ENCODE assay signal across 8 cellular contexts in genomic region chr5:108381955-108382783, GRCh38. TPM values are rescaled to one million over a fixed set of nuclear protein-coding genes. Genes with fewer than 3 reads are reported as not detected.
A peak's percentile ranks its signal among the peaks of the same experiment; 100 is the strongest.
DNase-seq lines count a peak whose midpoint lies in the region; ATAC-seq, FAIRE-seq and TF ChIP-seq lines count a peak whose summit lies in the region.

Gene FBXL17, minus strand, starts transcription at chr5:108382098.

- peak within 1 kb of the TSS; percentile 91 for H3K4me2 ChIP-seq in OCI-LY1 (ENCODE audit: low read length)
- peak within 1 kb of the TSS; percentile 82 for H3K4me2 ChIP-seq in endothelial cell of umbilical vein (ENCODE audit: insufficient read depth, low read length)

- H3F3A ChIP-seq in OCI-LY1 (ENCODE audit: insufficient read depth, low read length) = 0 out of 2 replicates have a peak, but pooled peaks cover 9% of the 10 kb centered on the region

- TF ChIP-seq CTCF in OCI-LY1 (IDR thresholded peaks at IDR 0.05; ENCODE audit: low read length) (no peak), endothelial cell of umbilical vein (IDR thresholded peaks at IDR 0.05; ENCODE audit: extremely low read depth in 1 of 2, insufficient read depth in 1 of 2, low read depth in 1 of 2, low read length in 2 of 2) (no peak)

- POLR2A ChIA-PET in endothelial cell of umbilical vein (lab: Charles Lee) = no interaction called here

- no peaks in the 10 kb centered on the region for H3K9me1 ChIP-seq in endothelial cell of umbilical vein (replicated peaks; ENCODE audit: control insufficient read depth, extremely low read depth, insufficient read depth, low read length)

- peak within 1 kb of the TSS; percentile 94 for H3K27ac ChIP-seq in HUES48 (ENCODE audit: low read depth, low read length)
- H3K27ac ChIP-seq in OCI-LY1 (ENCODE audit: low read depth, low read length, poor library complexity, severe bottlenecking) = peak within 1 kb of the TSS; percentile 87
- H3K27ac ChIP-seq in endothelial cell of umbilical vein (ENCODE audit: insufficient read depth, low read depth, low read length) = peak within 1 kb of the TSS; percentile 90

- peak; percentile 71 for ATAC-seq in GM21390 (IDR thresholded peaks at IDR 0.05; ENCODE audit: unreplicated experiment)

- H2AFZ ChIP-seq in OCI-LY1 (ENCODE audit: low read length) = no peak within 1 kb of the TSS
- peak within 1 kb of the TSS; percentile 50 for H2AFZ ChIP-seq in endothelial cell of umbilical vein (ENCODE audit: low read depth, low read length)

- TSS peak; percentile 61 for BruUV-seq in endothelial cell of umbilical vein (replicated peaks; lab: Mats Ljungman, UMichigan)

- peaks cover 22% of the 10 kb centered on the region; the same call in 1 of the 2 replicates for H3K79me2 ChIP-seq in OCI-LY1 (ENCODE audit: insufficient read depth, low read length)
- no peaks in the 10 kb centered on the region for H3K79me2 ChIP-seq in endothelial cell of umbilical vein (ENCODE audit: control insufficient read depth, insufficient read depth, low read length)

- dilution Hi-C loops in endothelial cell of umbilical vein (cut with MboI; ENCODE audit: extremely low pct_ligation_motif_present, low sequenced_read_pairs) = no loop called here

- no peaks in the 10 kb centered on the region for H3K9me3 ChIP-seq in HUES48 (ENCODE audit: control insufficient read depth, insufficient read depth, low read length)
- H3K9me3 ChIP-seq in OCI-LY1 (ENCODE audit: low read length) = peaks cover 3% of the 10 kb centered on the region; the same call in 1 of the 2 replicates
- H3K9me3 ChIP-seq in endothelial cell of umbilical vein (replicated peaks; ENCODE audit: control insufficient read depth, insufficient read depth, low read length) = no peaks in the 10 kb centered on the region

- H3K9ac ChIP-seq in HUES48 (ENCODE audit: low read depth, low read length) = peak within 1 kb of the TSS; percentile 76
- H3K9ac ChIP-seq in OCI-LY1 (ENCODE audit: low read length) = peak within 1 kb of the TSS; percentile 89
- peak within 1 kb of the TSS; percentile 85 for H3K9ac ChIP-seq in endothelial cell of umbilical vein (replicated peaks; ENCODE audit: extremely low read depth, insufficient read depth, low read length)

- H3K36me3 ChIP-seq in HUES48 (ENCODE audit: control insufficient read depth, insufficient read depth, low read length) = no peaks in the 10 kb centered on the region
- H3K36me3 ChIP-seq in OCI-LY1 (ENCODE audit: insufficient read depth, low read length) = 0 out of 2 replicates have a peak, but pooled peaks cover 5% of the 10 kb centered on the region
- no peaks in the 10 kb centered on the region for H3K36me3 ChIP-seq in endothelial cell of umbilical vein (ENCODE audit: control insufficient read depth in 2 of 2, extremely low read depth in 1 of 2, insufficient read depth in 2 of 2, low read length in 2 of 2)

- H4K20me1 ChIP-seq in OCI-LY1 (ENCODE audit: insufficient read depth, low read length) (no peaks in the 10 kb centered on the region), endothelial cell of umbilical vein (replicated peaks; ENCODE audit: control insufficient read depth, extremely low read depth, insufficient read depth, low read length) (no peaks in the 10 kb centered on the region)

- H3K27me3 ChIP-seq in HUES48 (ENCODE audit: control insufficient read depth, insufficient read depth, low read length) (no peaks in the 10 kb centered on the region), OCI-LY1 (ENCODE audit: insufficient read depth, low read length) (no peaks in the 10 kb centered on the region), endothelial cell of umbilical vein (ENCODE audit: control insufficient read depth in 2 of 2, insufficient read depth in 2 of 2, low read length in 2 of 2) (no peaks in the 10 kb centered on the region)

- CTCF ChIA-PET in endothelial cell of umbilical vein (lab: Charles Lee) = no interaction called here

- intact Hi-C loops in endothelial cell of umbilical vein (cut with micrococcal nuclease) = loop anchor here (1.0 to 5.0 kb wide), 3 partner anchors 122 to 1305 kb away; partner anchors contain the start of genes FER and MAN2A1

- H3K4me1 ChIP-seq in HUES48 (ENCODE audit: control insufficient read depth, insufficient read depth, low read length) (peaks cover 11% of the 10 kb centered on the region), OCI-LY1 (ENCODE audit: insufficient read depth, low read length, severe bottlenecking) (peaks cover 33% of the 10 kb centered on the region), endothelial cell of umbilical vein (ENCODE audit: control insufficient read depth, extremely low read depth, insufficient read depth, low read length) (peaks cover 17% of the 10 kb centered on the region)

- peak; percentile 66 for TF ChIP-seq POLR2A in endothelial cell of umbilical vein (IDR thresholded peaks at IDR 0.05; ENCODE audit: low read depth, low read length)

- DNase-seq in Caki2 (ENCODE audit: low read depth) (peak; percentile 94), endothelial cell of umbilical vein (ENCODE audit: low read depth, low spot score) (peak; percentile 81), midbrain (lab: John Stamatoyannopoulos, UW) (peak; percentile 90)
- peak; percentile 92 for DNase-seq in activated CD8-positive, alpha-beta memory T cell treated with anti-CD3 and anti-CD28 coated beads, Interleukin-2, amount 50 U/mL, for 48 hours
- DNase-seq in stimulated activated CD8-positive, alpha-beta memory T cell treated with anti-CD3 and anti-CD28 coated beads, Interleukin-2, amount 100 ng/mL, for 48 hours (ENCODE audit: low read depth in 2 of 2) = peak; percentile 79 to 83

- H3K4me3 ChIP-seq in HUES48 (ENCODE audit: low read depth, low read length) = peak within 1 kb of the TSS; percentile 67
- H3K4me3 ChIP-seq in OCI-LY1 (ENCODE audit: low read depth, low read length, poor library complexity, severe bottlenecking) = peak within 1 kb of the TSS; percentile 79
- peak within 1 kb of the TSS; percentile 45 to 99 (median 64) for H3K4me3 ChIP-seq in endothelial cell of umbilical vein (replicated peaks in 1 of 3; ENCODE audit: insufficient read depth in 1 of 3, low read depth in 1 of 3, low read length in 3 of 3)

- H3K9me2 ChIP-seq in OCI-LY1 (ENCODE audit: low read depth, low read length) = no peaks in the 10 kb centered on the region

- FAIRE-seq in endothelial cell of umbilical vein (lab: Jason Lieb, UNC) = peak; percentile 91

- in situ Hi-C loops in Caki2 (cut with HindIII; ENCODE audit: low pct_unique_long_range_greater_than_20kb, low sequenced_read_pairs) = no loop called here

TF ChIP-seq in endothelial cell of umbilical vein, 7 proteins besides CTCF, POLR2A, EP300 and RAD21:
- TF ChIP-seq JUN (IDR thresholded peaks at IDR 0.05; ENCODE audit: borderline replicate concordance, insufficient read depth, insufficient read length, low read depth) = no peak
- TF ChIP-seq EZH2 (IDR thresholded peaks at IDR 0.05; ENCODE audit: borderline replicate concordance, low read depth, low read length, severe bottlenecking) = no peak
- TF ChIP-seq GATA2 (IDR thresholded peaks at IDR 0.05; ENCODE audit: insufficient read depth, insufficient read length, low read depth, low read length) = no peak
TF ChIP-seq in endothelial cell of umbilical vein: peak in this region for 0.

RNA-seq across cellular contexts. Expression of gene FBXL17, which starts in this region (rescaled TPM):
- total RNA-seq in Caki2 (2014; rRNA removed; shearing (Covaris generic); ENCODE audit: low replicate concordance) = 4.8 and 4.9 TPM in 2 replicates
- 8.8 and 13.9 TPM in 2 replicates for total RNA-seq in endothelial cell of umbilical vein
- polyA plus RNA-seq in endothelial cell of umbilical vein = 1.4 and 2.7 TPM in 2 replicates
- polyA plus RNA-seq in endothelial cell of umbilical vein (2011; cell fraction: cytosol; rRNA removed) = 2.4 and 2.5 TPM in 2 replicates
- 4.0 and 4.5 TPM in 2 replicates for polyA plus RNA-seq in endothelial cell of umbilical vein (2011; cell fraction: nucleus; rRNA removed)
- 5.5 and 7.5 TPM in 2 replicates for polyA plus RNA-seq in endothelial cell of umbilical vein (2012)
- polyA minus RNA-seq in endothelial cell of umbilical vein = 8.7 and 14.5 TPM in 2 replicates
- polyA minus RNA-seq in endothelial cell of umbilical vein (2011; cell fraction: cytosol; rRNA and poly(A)+ RNA removed) = 5.9 TPM
- polyA minus RNA-seq in endothelial cell of umbilical vein (2011; cell fraction: nucleus; rRNA and poly(A)+ RNA removed) = 28.4 and 39.7 TPM in 2 replicates

Comparison
In these comparisons a context has a peak if more than half of its experiments do, and no peak if none do; other contexts are left out.
1. Peak in every context shown above with its lines: DNase-seq, ATAC-seq, H3K4me3 ChIP-seq and H3K27ac ChIP-seq.